Comparison of ENCODE assay signal across 7 cellular contexts in genomic region chr3:61269460-61269859, GRCh38. TPM values are rescaled to one million over a fixed set of nuclear protein-coding genes. Genes with fewer than 3 reads are reported as not detected.
"Had no signal": no experiment of that assay in that cellular context is flagged by ENCODE, and none has a peak within 500 bp of the region (broad histone marks: within the 10 kb centered on the region; RNA-seq: fewer than 3 reads in every experiment).

No MANE protein-coding gene starts in this region.

- H3K36me3 ChIP-seq: HAP-1 had no signal

- H3K4me1 ChIP-seq: HAP-1 had no signal

- H3K9me3 ChIP-seq: HAP-1 had no signal

- ATAC-seq: GM23338, HCT116 had no signal

- DNase-seq: H7, HFFc6, IMR-90 had no signal

- H3K4me3 ChIP-seq: GM23338, HAP-1 had no signal

RNA-seq across cellular contexts. Expression of gene FHIT, which starts 18.2 kb away (rescaled TPM):
- total RNA-seq: HT-29, IMR-90 had no signal
